7 cellular contexts compared by ENCODE assay signal in genomic region chr12:76348079-76348901, GRCh38.
A peak's percentile ranks its signal among the peaks of the same experiment; 100 is the strongest.
DNase-seq lines count a peak whose midpoint lies in the region; ATAC-seq and TF ChIP-seq lines count a peak whose summit lies in the region.

TSS of gene BBS10 (minus strand) at chr12:76348415. CDS start at chr12:76348358, 57 bp downstream.

- peak; percentile 85 for ATAC-seq in GM18499 (IDR thresholded peaks at IDR 0.05; ENCODE audit: insufficient read depth, unreplicated experiment)
- ATAC-seq in HG02938 (IDR thresholded peaks at IDR 0.05; ENCODE audit: unreplicated experiment): peak; percentile 97

- peak; percentile 58 for TF ChIP-seq CTCF in retinal pigment epithelial cell (conservative IDR thresholded peaks at IDR 0.05; ENCODE audit: low read depth, low read length)

- peak within 1 kb of the TSS; percentile 87 for H3K4me3 ChIP-seq in retinal pigment epithelial cell (ENCODE audit: low read length)

- peak; percentile 89 for DNase-seq in NCI-H1694 treated with DMSO at 0.1 percent for 48 hours (lab: John Stamatoyannopoulos, UW)
- peak; percentile 70 for DNase-seq in T-helper 22 cell (ENCODE audit: low read depth)
- peak; percentile 97 for DNase-seq in astrocyte of the hippocampus (ENCODE audit: low read depth, low spot score)
- DNase-seq in hippocampal formation (lab: John Stamatoyannopoulos, UW): peak; percentile 89 to 90
- DNase-seq in retinal pigment epithelial cell (ENCODE audit: low read depth): peak; percentile 82

Comparison
In these comparisons a context has a peak if more than half of its experiments do, and no peak if none do; other contexts are left out.
1. Peak in every context shown above with its lines: DNase-seq, ATAC-seq and H3K4me3 ChIP-seq.